In the genomic region with DNA sequence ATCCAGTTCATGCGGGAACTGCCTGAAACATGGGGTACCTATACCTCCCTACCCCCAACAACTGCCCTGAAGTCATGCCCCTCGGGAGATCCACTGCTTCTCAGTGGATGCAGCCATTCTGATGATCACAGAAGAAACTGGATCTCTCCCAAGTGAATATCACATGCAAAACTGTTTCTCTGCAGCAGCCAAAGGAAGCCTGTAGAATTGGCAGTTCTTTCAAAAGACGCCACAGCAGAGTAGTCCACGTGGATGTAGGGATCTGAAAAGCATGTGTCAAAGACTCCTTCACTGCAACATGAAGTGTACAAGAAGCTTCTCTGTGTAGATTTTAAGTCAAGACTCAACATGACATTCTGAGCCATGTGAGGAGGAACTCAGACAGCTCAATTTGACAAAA, we compare ENCODE assay signal across 30 cellular contexts.
"Had no signal": no experiment of that assay in that cellular context is flagged by ENCODE, and none has a peak within 500 bp of the region (broad histone marks: within the 10 kb centered on the region; RNA-seq: fewer than 3 reads in every experiment).

No MANE protein-coding gene starts in this region.

- FAIRE-seq: endothelial cell of umbilical vein, pancreas had no signal

- H3K27ac ChIP-seq: adrenal gland, body of pancreas, gastroesophageal sphincter, pancreas, prostate gland, transverse colon, WERI-Rb-1 had no signal

- DNase-seq: activated CD4-positive, alpha-beta T cell treated with anti-CD3 and anti-CD28 coated beads for 48 hours; activated CD4-positive, alpha-beta T cell treated with anti-CD3 and anti-CD28 coated beads, Interleukin-2, amount 50 U/mL, for 48 hours; activated CD8-positive, alpha-beta memory T cell treated with anti-CD3 and anti-CD28 coated beads, Interleukin-2, amount 50 U/mL, for 4 hours; activated effector memory CD4-positive, alpha-beta T cell treated with anti-CD3 and anti-CD28 coated beads, Interleukin-2, amount 50 U/mL, for 16 hours; activated naive CD4-positive, alpha-beta T cell treated with anti-CD3 and anti-CD28 coated beads for 36 hours; activated naive CD8-positive, alpha-beta T cell treated with anti-CD3 and anti-CD28 coated beads for 36 hours; activated T-cell treated with anti-CD3 and anti-CD28 coated beads, Interleukin-2, amount 50 U/mL, for 1 hour; adrenal gland; aorta; body of pancreas; cortex of kidney; head of caudate nucleus; mammary epithelial cell; naive thymus-derived CD4-positive, alpha-beta T cell; nucleus accumbens; pancreas; retina; spleen; stimulated activated naive CD4-positive, alpha-beta T cell treated with Interleukin-2 at 50 U/mL for 16 hours; T-helper 9 cell; transverse colon; WERI-Rb-1 had no signal

- H3K9me3 Mint-ChIP-seq: activated naive CD4-positive, alpha-beta T cell treated with anti-CD3 and anti-CD28 coated beads for 36 hours; activated naive CD8-positive, alpha-beta T cell treated with anti-CD3 and anti-CD28 coated beads for 36 hours; activated T-helper 1 cell treated with anti-CD3 and anti-CD28 coated beads, Interleukin-12 subunit alpha, Interleukin-12 subunit beta, Interleukin-2, Interleukin-4 antibody, amounts not matched to agents 30 ng/mL and 10 ng/mL and 1 ng/mL, durations not matched to agents 14 hours and 24 hours and 36 hours; mesothelial cell of epicardium; naive thymus-derived CD4-positive, alpha-beta T cell; T-helper 1 cell treated with Interleukin-12 subunit alpha and Interleukin-12 subunit beta and Interleukin-4 antibody, amounts not matched to agents 30 μg/mL and 1 μg/mL, for 36 hours had no signal

- ATAC-seq: activated CD4-positive, CD25-positive, alpha-beta regulatory T cell treated with anti-CD3 and anti-CD28 coated beads, Interleukin-2, amount 50 U/mL, for 24 hours; body of pancreas; gastroesophageal sphincter; naive thymus-derived CD4-positive, alpha-beta T cell; pancreas had no signal

- H3K36me3 Mint-ChIP-seq: mesothelial cell of epicardium had no signal

- H3K4me1 ChIP-seq: adrenal gland, pancreas, prostate gland had no signal

- H3K4me3 Mint-ChIP-seq: activated naive CD4-positive, alpha-beta T cell treated with anti-CD3 and anti-CD28 coated beads for 36 hours; activated naive CD8-positive, alpha-beta T cell treated with anti-CD3 and anti-CD28 coated beads for 36 hours; activated T-helper 1 cell treated with anti-CD3 and anti-CD28 coated beads, Interleukin-12 subunit alpha, Interleukin-12 subunit beta, Interleukin-2, Interleukin-4 antibody, amounts not matched to agents 30 ng/mL and 10 ng/mL and 1 ng/mL, durations not matched to agents 14 hours and 24 hours and 36 hours; mesothelial cell of epicardium; naive thymus-derived CD4-positive, alpha-beta T cell; T-helper 1 cell treated with Interleukin-12 subunit alpha and Interleukin-12 subunit beta and Interleukin-4 antibody, amounts not matched to agents 30 μg/mL and 1 μg/mL, for 36 hours had no signal

- H3K27ac Mint-ChIP-seq: activated naive CD4-positive, alpha-beta T cell treated with anti-CD3 and anti-CD28 coated beads for 36 hours; activated naive CD8-positive, alpha-beta T cell treated with anti-CD3 and anti-CD28 coated beads for 36 hours; activated T-helper 1 cell treated with anti-CD3 and anti-CD28 coated beads, Interleukin-12 subunit alpha, Interleukin-12 subunit beta, Interleukin-2, Interleukin-4 antibody, amounts not matched to agents 30 ng/mL and 10 ng/mL and 1 ng/mL, durations not matched to agents 14 hours and 24 hours and 36 hours; mesothelial cell of epicardium; naive thymus-derived CD4-positive, alpha-beta T cell; T-helper 1 cell treated with Interleukin-12 subunit alpha and Interleukin-12 subunit beta and Interleukin-4 antibody, amounts not matched to agents 30 μg/mL and 1 μg/mL, for 36 hours had no signal

- H3K27me3 Mint-ChIP-seq: activated naive CD8-positive, alpha-beta T cell treated with anti-CD3 and anti-CD28 coated beads for 36 hours; naive thymus-derived CD4-positive, alpha-beta T cell had no signal

- H3K36me3 ChIP-seq: adrenal gland, pancreas, prostate gland, transverse colon, WERI-Rb-1 had no signal

- H3K9me3 ChIP-seq: adrenal gland, body of pancreas, gastroesophageal sphincter, pancreas, prostate gland, spleen, testis, transverse colon had no signal

- H3K4me3 ChIP-seq: adrenal gland, body of pancreas, gastroesophageal sphincter, pancreas, prostate gland, testis, transverse colon had no signal

- H3K27me3 ChIP-seq: adrenal gland, body of pancreas, gastroesophageal sphincter, pancreas, spleen, testis, transverse colon had no signal
